ENCODE assay signal across 12 cellular contexts in genomic region chr6:44416103-44416502, GRCh38. TPM values are rescaled to one million over a fixed set of nuclear protein-coding genes. Genes with fewer than 3 reads are reported as not detected.
DNase-seq lines count a peak whose midpoint lies in the region; ATAC-seq and TF ChIP-seq lines count a peak whose summit lies in the region.
"Had no signal": no experiment of that assay in that cellular context is flagged by ENCODE, and none has a peak within 500 bp of the region (broad histone marks: within the 10 kb centered on the region; RNA-seq: fewer than 3 reads in every experiment).

No MANE protein-coding gene starts in this region.

- no TSS peak for BruUV-seq in mammary epithelial cell (replicated peaks; lab: Mats Ljungman, UMichigan)

- H3K4me3 ChIP-seq in mammary epithelial cell (replicated peaks in 1 of 3; ENCODE audit: insufficient read depth in 1 of 3, low read depth in 2 of 3, low read length in 3 of 3) (no peak overlapping the region), lung (no peak overlapping the region), gastroesophageal sphincter (no peak overlapping the region)
- H3K4me3 ChIP-seq: testis had no signal

- no peaks in the 10 kb centered on the region for H3K9me3 ChIP-seq in mammary epithelial cell (replicated peaks; ENCODE audit: insufficient read depth, low read length)
- no peaks in the 10 kb centered on the region for H3K9me3 ChIP-seq in lung (ENCODE audit: control insufficient read depth in 2 of 2, insufficient read depth in 1 of 2, low read length in 1 of 2)
- H3K9me3 ChIP-seq in gastroesophageal sphincter = no peaks in the 10 kb centered on the region
- H3K9me3 ChIP-seq: testis had no signal

- H3K27me3 ChIP-seq in mammary epithelial cell (ENCODE audit: insufficient read depth, low read length) (no peaks in the 10 kb centered on the region), lung (ENCODE audit: control insufficient read depth, insufficient read depth) (no peaks in the 10 kb centered on the region), foreskin keratinocyte (no peaks in the 10 kb centered on the region), gastroesophageal sphincter (no peaks in the 10 kb centered on the region)
- H3K27me3 ChIP-seq: testis had no signal

- H3K27ac ChIP-seq in mammary epithelial cell (ENCODE audit: insufficient read depth, low read depth, low read length) (no peak overlapping the region), lung (ENCODE audit: low read depth in 1 of 2, low read length in 1 of 2) (peak overlapping the region in 1 of 2 donors; percentile 33), foreskin keratinocyte (no peak overlapping the region), gastroesophageal sphincter (no peak overlapping the region)
- H3K27ac ChIP-seq: testis had no signal

- H2AFZ ChIP-seq in mammary epithelial cell (ENCODE audit: low read depth, low read length) = no peak overlapping the region

- no peaks in the 10 kb centered on the region for H4K20me1 ChIP-seq in mammary epithelial cell (ENCODE audit: insufficient read depth, low read length)

- intact Hi-C loops in mammary epithelial cell (cut with micrococcal nuclease) = no loop called here

- in situ Hi-C loops in mammary epithelial cell (cut with MboI; ENCODE audit: low sequenced_read_pairs in 2 of 2) = no loop called here

- peaks cover 4% of the 10 kb centered on the region for H3K4me1 ChIP-seq in mammary epithelial cell (ENCODE audit: insufficient read depth, low read length)
- H3K4me1 ChIP-seq in lung (ENCODE audit: control insufficient read depth in 2 of 2, insufficient read depth in 2 of 2, low read length in 2 of 2) = peaks cover 2% of the 10 kb centered on the region in 2 donors
- no peaks in the 10 kb centered on the region for H3K4me1 ChIP-seq in foreskin keratinocyte
- peaks cover 0 to 8% (median 0%) of the 10 kb centered on the region in 3 donors for H3K4me1 ChIP-seq in gastroesophageal sphincter
- H3K4me1 ChIP-seq: testis had no signal

- CTCF ChIA-PET in mammary epithelial cell (lab: Charles Lee; ENCODE audit: low non-redundant PET) = no interaction called here

- peak; percentile 35 for DNase-seq in AG08396 (ENCODE audit: low spot score)
- DNase-seq in HCEC 1CT = peak; percentile 69
- peak; percentile 9 for DNase-seq in mammary epithelial cell
- DNase-seq in lung (ENCODE audit: low spot score) = no peak
- no peak for DNase-seq in middle frontal gyrus (ENCODE audit: extremely low spot score, low spot score)
- DNase-seq in foreskin keratinocyte = no peak
- no peak for DNase-seq in foreskin melanocyte
- DNase-seq: naive B cell; NCI-H510A treated with DMSO at 0.1 percent for 48 hours; stimulated activated CD4-positive, alpha-beta T cell treated with anti-CD3 and anti-CD28 coated beads, Interleukin-4, amount 100 ng/mL, for 24 hours; testis had no signal

- dilution Hi-C loops in mammary epithelial cell (cut with HindIII; ENCODE audit: low sequenced_read_pairs) = no loop called here

- H3K36me3 ChIP-seq in mammary epithelial cell (ENCODE audit: insufficient read depth, low read length) (peaks cover 13% of the 10 kb centered on the region), lung (ENCODE audit: control insufficient read depth in 2 of 2, insufficient read depth in 2 of 2, low read length in 2 of 2) (peaks cover 22 to 28% of the 10 kb centered on the region in 2 donors), gastroesophageal sphincter (peaks cover 0 to 76% of the 10 kb centered on the region in 2 donors)

- no peak for TF ChIP-seq EP300 in gastroesophageal sphincter (IDR thresholded peaks at IDR 0.05)

- ATAC-seq in lung (ENCODE audit: insufficient read depth, low FRiP score) = peak; percentile 47
- no peak for ATAC-seq in foreskin keratinocyte
- ATAC-seq in gastroesophageal sphincter = no peak

- no peak for TF ChIP-seq CTCF in mammary epithelial cell (conservative IDR thresholded peaks at IDR 0.05 in 1 of 2, IDR thresholded peaks at IDR 0.05 in 1 of 2; ENCODE audit: extremely low read depth in 1 of 2, insufficient read depth in 1 of 2, low read depth in 1 of 2, low read length in 2 of 2)
- TF ChIP-seq CTCF in lung (IDR thresholded peaks at IDR 0.05; ENCODE audit: control extremely low read depth, extremely low read depth) = no peak
- no peak for TF ChIP-seq CTCF in foreskin keratinocyte (conservative IDR thresholded peaks at IDR 0.05)
- TF ChIP-seq CTCF in gastroesophageal sphincter (IDR thresholded peaks at IDR 0.05) = no peak

- H3K4me2 ChIP-seq in mammary epithelial cell (ENCODE audit: insufficient read depth, low read depth, low read length) = no peak overlapping the region

- H3K79me2 ChIP-seq in mammary epithelial cell (ENCODE audit: insufficient read depth, low read length) = peaks cover 61% of the 10 kb centered on the region

- TF ChIP-seq POLR2A in gastroesophageal sphincter (IDR thresholded peaks at IDR 0.05) = no peak

- no peak overlapping the region for H3K9ac ChIP-seq in mammary epithelial cell (ENCODE audit: insufficient read depth, low read length)

RNA-seq across cellular contexts. Expression of gene CDC5L, which starts 28.6 kb away (rescaled TPM):
- total RNA-seq in mammary epithelial cell = 10 to 100 TPM; 13.2 to 19.5 TPM
- 10.2 TPM for polyA plus RNA-seq in mammary epithelial cell
- 4.4 TPM for polyA minus RNA-seq in mammary epithelial cell
- total RNA-seq in lung = 10 to 100 TPM; 13.2 to 26.8 TPM
- 1 to 10 TPM; 5.1 to 9.5 TPM for polyA plus RNA-seq in lung
- total RNA-seq in foreskin keratinocyte = 27.9 and 29.7 TPM in 2 replicates
- polyA plus RNA-seq in foreskin keratinocyte = 9.2 and 11.0 TPM in 2 replicates
- total RNA-seq in gastroesophageal sphincter = 10 to 100 TPM; 23.3 to 32.1 (median 28.5) TPM

Comparison
In these comparisons a context has a peak if more than half of its experiments do, and no peak if none do; other contexts are left out.
1. DNase-seq: peak in AG08396 (single experiment), HCEC 1CT (single experiment) and mammary epithelial cell (single experiment); none in lung (single experiment), middle frontal gyrus (single experiment), foreskin keratinocyte (0 of 2) and foreskin melanocyte (single experiment).